Comparison of ENCODE assay signal across 19 cellular contexts in genomic region chr10:48811917-48812316, GRCh38.
"Had no signal": no experiment of that assay in that cellular context is flagged by ENCODE, and none has a peak within 500 bp of the region (broad histone marks: within the 10 kb centered on the region; RNA-seq: fewer than 3 reads in every experiment).

No MANE protein-coding gene starts in this region.

- H3K4me1 ChIP-seq: tibial artery, uterus had no signal

- H3K27ac Mint-ChIP-seq: activated CD4-positive, alpha-beta T cell treated with anti-CD3 and anti-CD28 coated beads, Interleukin-2, amount 10 ng/mL, durations not matched to agents 24 days and 14 days; activated naive CD4-positive, alpha-beta T cell treated with anti-CD3 and anti-CD28 coated beads, Interleukin-2, amount 50 U/mL, for 72 hours; activated T-cell treated with anti-CD3 and anti-CD28 coated beads, Interleukin-2, amount 50 U/mL, for 72 hours; dendritic cell treated with granulocyte-macrophage colony-stimulating factor and Interleukin-4, amounts not matched to agents 40 ng/mL and 50 ng/mL, for 4 days; T-helper 2 cell treated with Interferon-gamma antibody and Interleukin-4, amounts not matched to agents 5 μg/mL and 100 μg/mL, for 36 hours had no signal

- H3K36me3 ChIP-seq: ovary, tibial artery, uterus had no signal

- H3K4me3 Mint-ChIP-seq: activated CD4-positive, alpha-beta T cell treated with anti-CD3 and anti-CD28 coated beads, Interleukin-2, amount 10 ng/mL, durations not matched to agents 24 days and 14 days; activated T-cell treated with anti-CD3 and anti-CD28 coated beads, Interleukin-2, amount 50 U/mL, for 72 hours; dendritic cell treated with granulocyte-macrophage colony-stimulating factor and Interleukin-4, amounts not matched to agents 40 ng/mL and 50 ng/mL, for 4 days; naive thymus-derived CD4-positive, alpha-beta T cell; T-helper 2 cell treated with Interferon-gamma antibody and Interleukin-4, amounts not matched to agents 5 μg/mL and 100 μg/mL, for 36 hours had no signal

- H3K9me3 Mint-ChIP-seq: activated CD4-positive, alpha-beta T cell treated with anti-CD3 and anti-CD28 coated beads, Interleukin-2, amount 10 ng/mL, durations not matched to agents 24 days and 14 days; activated T-cell treated with anti-CD3 and anti-CD28 coated beads, Interleukin-2, amount 50 U/mL, for 72 hours; dendritic cell treated with granulocyte-macrophage colony-stimulating factor and Interleukin-4, amounts not matched to agents 40 ng/mL and 50 ng/mL, for 4 days; T-helper 2 cell treated with Interferon-gamma antibody and Interleukin-4, amounts not matched to agents 5 μg/mL and 100 μg/mL, for 36 hours had no signal

- H3K27me3 Mint-ChIP-seq: dendritic cell treated with granulocyte-macrophage colony-stimulating factor and Interleukin-4, amounts not matched to agents 40 ng/mL and 50 ng/mL, for 4 days had no signal

- DNase-seq: activated CD4-positive, alpha-beta T cell treated with anti-CD3 and anti-CD28 coated beads, Interleukin-2, amount 10 ng/mL, durations not matched to agents 24 days and 14 days; activated CD4-positive, CD25-positive, alpha-beta regulatory T cell; activated CD8-positive, alpha-beta memory T cell treated with anti-CD3 and anti-CD28 coated beads, Interleukin-2, amount 50 U/mL, for 48 hours; activated gamma-delta T cell; activated T-cell treated with anti-CD3 and anti-CD28 coated beads, Interleukin-2, amount 50 U/mL, for 72 hours; cerebellar nuclear complex; effector memory CD4-positive, alpha-beta T cell; left colon; naive thymus-derived CD4-positive, alpha-beta T cell; ovary; stimulated activated CD4-positive, alpha-beta T cell treated with anti-CD3 and anti-CD28 coated beads, Interleukin-1b, Interleukin-23, amount 100 ng/mL, for 48 hours; tibial artery; uterus had no signal

- H3K9me3 ChIP-seq: ovary, tibial artery, uterus had no signal

- H3K4me3 ChIP-seq: lung, ovary, tibial artery, uterus had no signal

- H3K36me3 Mint-ChIP-seq: activated naive CD4-positive, alpha-beta T cell treated with anti-CD3 and anti-CD28 coated beads, Interleukin-2, amount 50 U/mL, for 72 hours had no signal

- H3K27me3 ChIP-seq: foreskin keratinocyte, ovary, tibial artery, uterus had no signal

- ATAC-seq: activated naive CD4-positive, alpha-beta T cell treated with anti-CD3 and anti-CD28 coated beads, Interleukin-2, amount 50 U/mL, for 72 hours; activated T-cell treated with anti-CD3 and anti-CD28 coated beads, Interleukin-2, amount 50 U/mL, for 72 hours; left colon; naive thymus-derived CD4-positive, alpha-beta T cell; sciatic nerve had no signal

- H3K27ac ChIP-seq: foreskin keratinocyte, ovary, tibial artery, uterus had no signal
